ENCODE assay signal across 26 cellular contexts in genomic region chr10:89952314-89952713, GRCh38.
"Had no signal": no experiment of that assay in that cellular context is flagged by ENCODE, and none has a peak within 500 bp of the region (broad histone marks: within the 10 kb centered on the region; RNA-seq: fewer than 3 reads in every experiment).

No MANE protein-coding gene starts in this region.

- H3K27ac ChIP-seq: left lung, lower lobe of right lung, neutrophil, parathyroid adenoma, psoas muscle, right lobe of liver, skin epidermis, spleen, stomach, testis, thyroid gland, transverse colon, upper lobe of left lung, vagina had no signal

- H3K36me3 Mint-ChIP-seq: stimulated activated memory B cell treated with anti-CD40 and anti-IgM and Interleukin-4, amounts not matched to agents 10 μg/mL and 1 μg/mL and 100 μg/mL, for 72 hours had no signal

- ATAC-seq: left colon; left lung; lower lobe of right lung; naive thymus-derived CD8-positive, alpha-beta T cell; psoas muscle; stimulated activated memory B cell treated with anti-CD40 and anti-IgM and Interleukin-4, amounts not matched to agents 10 μg/mL and 1 μg/mL and 100 μg/mL, for 72 hours; stimulated activated naive CD8-positive, alpha-beta T cell treated with anti-CD3 and anti-CD28 coated beads, Interleukin-15, Interleukin-2, amounts not matched to agents 100 U/mL and 50 U/mL, for 24 hours had no signal

- H3K9me3 ChIP-seq: lower lobe of right lung, neutrophil, psoas muscle, right lobe of liver, stomach, testis, thyroid gland, transverse colon, upper lobe of left lung, vagina had no signal

- H3K27ac Mint-ChIP-seq: naive thymus-derived CD8-positive, alpha-beta T cell; nephron; stimulated activated memory B cell treated with anti-CD40 and anti-IgM and Interleukin-4, amounts not matched to agents 10 μg/mL and 1 μg/mL and 100 μg/mL, for 72 hours had no signal

- H2AFZ ChIP-seq: parathyroid adenoma had no signal

- H3K79me2 ChIP-seq: parathyroid adenoma had no signal

- H3K27me3 Mint-ChIP-seq: stimulated activated memory B cell treated with anti-CD40 and anti-IgM and Interleukin-4, amounts not matched to agents 10 μg/mL and 1 μg/mL and 100 μg/mL, for 72 hours had no signal

- H3K36me3 ChIP-seq: left lung, lower lobe of right lung, neutrophil, right lobe of liver, spleen, stomach, thyroid gland, transverse colon, upper lobe of left lung, vagina had no signal

- H3K4me3 Mint-ChIP-seq: naive thymus-derived CD8-positive, alpha-beta T cell; nephron; neural crest cell; stimulated activated memory B cell treated with anti-CD40 and anti-IgM and Interleukin-4, amounts not matched to agents 10 μg/mL and 1 μg/mL and 100 μg/mL, for 72 hours had no signal

- H3K4me1 Mint-ChIP-seq: naive thymus-derived CD8-positive, alpha-beta T cell; neural crest cell; stimulated activated memory B cell treated with anti-CD40 and anti-IgM and Interleukin-4, amounts not matched to agents 10 μg/mL and 1 μg/mL and 100 μg/mL, for 72 hours had no signal

- H3K4me1 ChIP-seq: left lung, lower lobe of right lung, parathyroid adenoma, psoas muscle, right lobe of liver, spleen, stomach, testis, thyroid gland, transverse colon, upper lobe of left lung, vagina had no signal

- H3K9ac ChIP-seq: parathyroid adenoma had no signal

- H3K27me3 ChIP-seq: left lung, neutrophil, right lobe of liver, spleen, stomach, testis, thyroid gland, transverse colon, upper lobe of left lung, vagina had no signal

- DNase-seq: hippocampal formation; kidney glomerular epithelial cell; left colon; left lung; lower lobe of right lung; mammary epithelial cell; mesenchymal stem cell; naive thymus-derived CD8-positive, alpha-beta T cell; occipital lobe; psoas muscle; right lobe of liver; spleen; stimulated activated CD4-positive, alpha-beta T cell treated with anti-CD3 and anti-CD28 coated beads, Interleukin-4, amount 100 ng/mL, for 24 hours; stimulated activated naive CD8-positive, alpha-beta T cell treated with anti-CD3 and anti-CD28 coated beads, Interleukin-15, Interleukin-2, amounts not matched to agents 100 U/mL and 50 U/mL, for 24 hours; stomach; testis; thyroid gland; transverse colon had no signal

- H3K4me3 ChIP-seq: left lung, lower lobe of right lung, psoas muscle, right lobe of liver, skin epidermis, spleen, stomach, testis, thyroid gland, transverse colon, upper lobe of left lung, vagina had no signal
